ENCODE assay signal across 8 cellular contexts in the genomic region with DNA sequence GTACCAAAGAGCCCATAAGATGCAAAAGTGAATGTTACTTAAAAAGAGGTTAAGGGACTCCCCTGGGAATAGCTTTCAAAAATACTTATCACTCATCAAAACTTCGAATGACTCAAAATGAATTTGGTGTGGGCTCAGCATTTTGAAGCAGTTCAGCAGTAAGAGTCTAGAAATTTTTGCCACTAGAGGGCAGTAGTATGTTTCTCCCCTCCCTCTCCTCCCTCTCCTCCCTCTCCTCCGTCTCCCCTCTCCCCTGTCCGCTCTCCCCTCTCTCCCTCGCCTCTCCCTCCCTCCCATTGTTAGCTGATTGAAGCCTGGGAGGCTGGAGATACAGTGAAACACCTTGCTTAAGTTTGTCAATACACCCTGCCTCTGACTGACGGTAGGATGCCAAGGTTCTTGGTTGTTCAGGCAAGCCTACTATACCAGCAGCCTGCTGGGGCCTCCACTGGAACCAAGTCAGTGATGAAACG.
A peak's percentile ranks its signal among the peaks of the same experiment; 100 is the strongest.
DNase-seq lines count a peak whose midpoint lies in the region; ATAC-seq and TF ChIP-seq lines count a peak whose summit lies in the region.

No MANE protein-coding gene starts in this region.

- H3K27ac ChIP-seq in Peyer's patch (no peak overlapping the region), left ventricle myocardium inferior (replicated peaks) (no peak overlapping the region)

- no peak for TF ChIP-seq POLR2A in Peyer's patch (IDR thresholded peaks at IDR 0.05)

- ATAC-seq in GM21737 (IDR thresholded peaks at IDR 0.05; ENCODE audit: unreplicated experiment) (peak; percentile 71), sciatic nerve (peak; percentile 93)

- H3K27me3 ChIP-seq in Peyer's patch (no peaks in the 10 kb centered on the region), left ventricle myocardium inferior (ENCODE audit: low read depth) (no peaks in the 10 kb centered on the region)

- H3K4me1 ChIP-seq in Peyer's patch (no peaks in the 10 kb centered on the region), left ventricle myocardium inferior (no peaks in the 10 kb centered on the region)

- H3K36me3 ChIP-seq in Peyer's patch: no peaks in the 10 kb centered on the region
- no peaks in the 10 kb centered on the region for H3K36me3 ChIP-seq in left ventricle myocardium inferior

- intact Hi-C loops in left ventricle myocardium inferior (cut with micrococcal nuclease) (loop anchor here (5.0 kb wide), 1 partner anchor 222 kb away; no protein-coding TSS in a partner anchor), sciatic nerve (cut with DNase I) (no loop called here)

- DNase-seq in GDM1 (lab: John Stamatoyannopoulos, UW) (peak; percentile 23), KG1 (lab: John Stamatoyannopoulos, UW) (peak; percentile 16), Peyer's patch (no peak), left ventricle myocardium inferior (no peak), sciatic nerve (ENCODE audit: low spot score) (no peak), occipital lobe (lab: John Stamatoyannopoulos, UW) (no peak)
- peak; percentile 35 for DNase-seq in activated naive CD4-positive, alpha-beta T cell treated with anti-CD3 and anti-CD28 coated beads, Interleukin-2, amount 50 U/mL, for 16 hours

- H3K9me3 ChIP-seq in Peyer's patch: no peaks in the 10 kb centered on the region
- no peaks in the 10 kb centered on the region for H3K9me3 ChIP-seq in left ventricle myocardium inferior (replicated peaks)

- TF ChIP-seq CTCF in Peyer's patch (IDR thresholded peaks at IDR 0.05): peak in 5 of 6 experiments; percentile 62 to 77 (median 65)
- peak; percentile 75 for TF ChIP-seq CTCF in left ventricle myocardium inferior (IDR thresholded peaks at IDR 0.05; ENCODE audit: borderline replicate concordance)

- H3K4me3 ChIP-seq in Peyer's patch: no peak overlapping the region
- no peak overlapping the region for H3K4me3 ChIP-seq in left ventricle myocardium inferior

Comparison
In these comparisons a context has a peak if more than half of its experiments do, and no peak if none do; other contexts are left out.
1. DNase-seq: peak in GDM1 (single experiment), KG1 (single experiment) and activated naive CD4-positive, alpha-beta T cell treated with anti-CD3 and anti-CD28 coated beads, Interleukin-2, amount 50 U/mL, for 16 hours (single experiment); none in Peyer's patch (0 of 3), left ventricle myocardium inferior (single experiment), sciatic nerve (single experiment) and occipital lobe (single experiment).